Comparison of ENCODE assay signal across 15 cellular contexts in genomic region chr7:51062222-51062987, GRCh38.
DNase-seq lines count a peak whose midpoint lies in the region; ATAC-seq and TF ChIP-seq lines count a peak whose summit lies in the region.
"Had no signal": no experiment of that assay in that cellular context is flagged by ENCODE, and none has a peak within 500 bp of the region (broad histone marks: within the 10 kb centered on the region; RNA-seq: fewer than 3 reads in every experiment).

No MANE protein-coding gene starts in this region.

- H3K9me3 ChIP-seq in left ventricle myocardium inferior (replicated peaks) (no peaks in the 10 kb centered on the region), mesenchymal stem cell (ENCODE audit: control insufficient read depth, low read length) (peaks cover 4% of the 10 kb centered on the region), upper lobe of right lung (no peaks in the 10 kb centered on the region)
- H3K9me3 ChIP-seq: Caco-2, tibial artery had no signal

- H2BK5ac ChIP-seq in mesenchymal stem cell (ENCODE audit: low read depth, low read length, poor library complexity, severe bottlenecking) = no peak overlapping the region

- H3K4me1 ChIP-seq in left ventricle myocardium inferior = peaks cover 11% of the 10 kb centered on the region
- H3K4me1 ChIP-seq in mesenchymal stem cell (ENCODE audit: control insufficient read depth, insufficient read depth, low read depth, low read length) = peaks cover 12% of the 10 kb centered on the region
- H3K4me1 ChIP-seq in upper lobe of right lung = peaks cover 1% of the 10 kb centered on the region
- H3K4me1 ChIP-seq: tibial artery had no signal

- no peak overlapping the region for H4K91ac ChIP-seq in mesenchymal stem cell (ENCODE audit: low read length)

- ATAC-seq in Right ventricle myocardium superior (ENCODE audit: poor library complexity) = peak; percentile 64
- peak; percentile 93 for ATAC-seq in upper lobe of right lung

- H3K4me1 Mint-ChIP-seq in activated CD4-positive, alpha-beta memory T cell treated with anti-CD3 and anti-CD28 coated beads for 36 hours (ENCODE audit: low read depth) = no peaks in the 10 kb centered on the region

- in situ Hi-C loops in astrocyte of the cerebellum (cut with HindIII; ENCODE audit: low sequenced_read_pairs) = no loop called here

- H3K36me3 Mint-ChIP-seq in activated CD4-positive, alpha-beta memory T cell treated with anti-CD3 and anti-CD28 coated beads for 36 hours = no peaks in the 10 kb centered on the region

- H3K18ac ChIP-seq in mesenchymal stem cell (ENCODE audit: low read depth in 1 of 2, low read length in 2 of 2) = no peak overlapping the region

- WGBS in mesenchymal stem cell = 91% methylated on average over 13 of the region's 13 CpGs

- no peak overlapping the region for H2BK15ac ChIP-seq in mesenchymal stem cell (ENCODE audit: low read depth, poor library complexity, severe bottlenecking)

- no peak overlapping the region for H2AFZ ChIP-seq in mesenchymal stem cell (ENCODE audit: low read depth, low read length)

- no peak overlapping the region for H2BK120ac ChIP-seq in mesenchymal stem cell (ENCODE audit: low read depth, low read length)

- H3K36me3 ChIP-seq in left ventricle myocardium inferior (no peaks in the 10 kb centered on the region), mesenchymal stem cell (ENCODE audit: control insufficient read depth in 1 of 2, insufficient read depth in 2 of 2, low read depth in 1 of 2, low read length in 2 of 2) (no peaks in the 10 kb centered on the region), upper lobe of right lung (no peaks in the 10 kb centered on the region)
- H3K36me3 ChIP-seq: tibial artery had no signal

- no peak overlapping the region for H4K8ac ChIP-seq in mesenchymal stem cell (ENCODE audit: low read length)

- no peak overlapping the region for H2AK5ac ChIP-seq in mesenchymal stem cell (ENCODE audit: low read length, severe bottlenecking)

- POLR2A ChIA-PET in activated CD4-positive, alpha-beta memory T cell treated with anti-CD3 and anti-CD28 coated beads for 36 hours (lab: Charles Lee) = no interaction called here
- POLR2A ChIA-PET in HEK293T (lab: Yijun Ruan, JAX) = no interaction called here

- DNase-seq in Right ventricle myocardium superior (no peak), left ventricle myocardium inferior (no peak), astrocyte of the cerebellum (ENCODE audit: low read depth) (no peak), mesenchymal stem cell (peak; percentile 19), upper lobe of right lung (peak; percentile 86), SW480 (ENCODE audit: low spot score) (no peak), HEK293T (ENCODE audit: extremely low spot score) (no peak)
- no peak for DNase-seq in activated CD4-positive, alpha-beta memory T cell treated with anti-CD3 and anti-CD28 coated beads for 36 hours
- DNase-seq: Caco-2; erythroblast; MM.1S; stimulated activated CD4-positive, alpha-beta T cell treated with anti-CD3 and anti-CD28 coated beads, Interleukin-1b, Interleukin-23, amount 100 ng/mL, for 48 hours; tibial artery had no signal

- H3K4me3 ChIP-seq in left ventricle myocardium inferior = no peak overlapping the region
- no peak overlapping the region for H3K4me3 ChIP-seq in astrocyte of the cerebellum (ENCODE audit: low read depth, low read length)
- H3K4me3 ChIP-seq in mesenchymal stem cell (ENCODE audit: insufficient read depth in 1 of 2, low read depth in 1 of 2, low read length in 2 of 2) = no peak overlapping the region
- H3K4me3 ChIP-seq in upper lobe of right lung = no peak overlapping the region
- H3K4me3 ChIP-seq: coronary artery, tibial artery had no signal

- no peak overlapping the region for H3K23ac ChIP-seq in mesenchymal stem cell (ENCODE audit: low read length in 2 of 2)

- H3K27ac ChIP-seq in left ventricle myocardium inferior (replicated peaks) = no peak overlapping the region
- no peak overlapping the region for H3K27ac ChIP-seq in mesenchymal stem cell (ENCODE audit: low read length, poor library complexity, severe bottlenecking)
- no peak overlapping the region for H3K27ac ChIP-seq in upper lobe of right lung
- H3K27ac ChIP-seq: coronary artery, tibial artery had no signal

- H3K27me3 Mint-ChIP-seq in activated CD4-positive, alpha-beta memory T cell treated with anti-CD3 and anti-CD28 coated beads for 36 hours = no peaks in the 10 kb centered on the region

- H2BK12ac ChIP-seq in mesenchymal stem cell (ENCODE audit: low read length in 2 of 2) = no peak overlapping the region

- H3K9ac ChIP-seq in mesenchymal stem cell (ENCODE audit: low read length) = no peak overlapping the region

- CTCF ChIA-PET in activated CD4-positive, alpha-beta memory T cell treated with anti-CD3 and anti-CD28 coated beads for 36 hours (lab: Charles Lee) = interaction anchor here (0.6 to 2.6 kb wide), 3 partner anchors 79 to 365 kb away, joined by 3 to 17 read pairs (median 5); no protein-coding TSS in a partner anchor
- CTCF ChIA-PET in HEK293T (lab: Yijun Ruan, JAX) = interaction anchor here (0.5 kb wide), 1 partner anchor 40 kb away, joined by 3 read pairs; no protein-coding TSS in a partner anchor

- no peak overlapping the region for H3K4me2 ChIP-seq in mesenchymal stem cell (ENCODE audit: low read length, poor library complexity, severe bottlenecking)

- no peak overlapping the region for H3K4ac ChIP-seq in mesenchymal stem cell (ENCODE audit: low read depth in 1 of 2, low read length in 2 of 2)

- no peak overlapping the region for H3K27ac Mint-ChIP-seq in activated CD4-positive, alpha-beta memory T cell treated with anti-CD3 and anti-CD28 coated beads for 36 hours
- H3K27ac Mint-ChIP-seq: activated T-helper 2 cell treated with anti-CD3 and anti-CD28 coated beads, Interferon-gamma antibody, Interleukin-2, Interleukin-4, amounts not matched to agents 10 μg/mL and 5 μg/mL and 100 μg/mL, durations not matched to agents 14 hours and 24 hours and 36 hours had no signal

- intact Hi-C loops in Right ventricle myocardium superior (cut with DNase I) (loop anchor here (10.0 kb wide), 2 partner anchors 268 to 588 kb away; no protein-coding TSS in a partner anchor), left ventricle myocardium inferior (cut with micrococcal nuclease) (no loop called here), upper lobe of right lung (cut with DNase I) (no loop called here)
- intact Hi-C loops in activated CD4-positive, alpha-beta memory T cell treated with anti-CD3 and anti-CD28 coated beads for 36 hours (cut with micrococcal nuclease) = no loop called here

- H3K79me1 ChIP-seq in mesenchymal stem cell (replicated peaks; ENCODE audit: low read length, poor library complexity, severe bottlenecking) = no peaks in the 10 kb centered on the region

- H3K27me3 ChIP-seq in left ventricle myocardium inferior (ENCODE audit: low read depth) (no peaks in the 10 kb centered on the region), mesenchymal stem cell (ENCODE audit: control insufficient read depth in 1 of 2, insufficient read depth in 1 of 2, low read length in 2 of 2) (no peaks in the 10 kb centered on the region), upper lobe of right lung (no peaks in the 10 kb centered on the region)
- H3K27me3 ChIP-seq: tibial artery had no signal

- no peak overlapping the region for H3K4me3 Mint-ChIP-seq in activated CD4-positive, alpha-beta memory T cell treated with anti-CD3 and anti-CD28 coated beads for 36 hours

- H3K9me3 Mint-ChIP-seq in activated CD4-positive, alpha-beta memory T cell treated with anti-CD3 and anti-CD28 coated beads for 36 hours = no peaks in the 10 kb centered on the region
- H3K9me3 Mint-ChIP-seq: activated T-helper 2 cell treated with anti-CD3 and anti-CD28 coated beads, Interferon-gamma antibody, Interleukin-2, Interleukin-4, amounts not matched to agents 10 μg/mL and 5 μg/mL and 100 μg/mL, durations not matched to agents 14 hours and 24 hours and 36 hours had no signal

- no peak overlapping the region for H3K14ac ChIP-seq in mesenchymal stem cell (ENCODE audit: low read length in 2 of 2)

- no peak for TF ChIP-seq CTCF in left ventricle myocardium inferior (IDR thresholded peaks at IDR 0.05; ENCODE audit: borderline replicate concordance)
- TF ChIP-seq CTCF in astrocyte of the cerebellum (IDR thresholded peaks at IDR 0.05; ENCODE audit: low read depth, low read length, missing control alignments) = peak; percentile 6
- TF ChIP-seq CTCF in upper lobe of right lung (IDR thresholded peaks at IDR 0.05) = no peak

TF ChIP-seq in HEK293T, 16 proteins besides CTCF, POLR2A, EP300 and RAD21:
- TF ChIP-seq BHLHE40 (IDR thresholded peaks at IDR 0.05; ENCODE audit: borderline replicate concordance) = no peak
- TF ChIP-seq NFRKB (IDR thresholded peaks at IDR 0.05) = no peak
- no peak for TF ChIP-seq ELF4 (IDR thresholded peaks at IDR 0.05)
- no peak for TF ChIP-seq HDGF (IDR thresholded peaks at IDR 0.05; ENCODE audit: borderline replicate concordance)
- no peak for TF ChIP-seq L3MBTL2 (conservative IDR thresholded peaks at IDR 0.05)

Comparison
In these comparisons a context has a peak if more than half of its experiments do, and no peak if none do; other contexts are left out.
1. DNase-seq: peak in mesenchymal stem cell (single experiment) and upper lobe of right lung (single experiment); none in Right ventricle myocardium superior (single experiment), left ventricle myocardium inferior (single experiment), astrocyte of the cerebellum (single experiment), SW480 (single experiment), activated CD4-positive, alpha-beta memory T cell treated with anti-CD3 and anti-CD28 coated beads for 36 hours (single experiment) and HEK293T (single experiment).